ENCODE assay signal across 1 cellular context in the genomic region with DNA sequence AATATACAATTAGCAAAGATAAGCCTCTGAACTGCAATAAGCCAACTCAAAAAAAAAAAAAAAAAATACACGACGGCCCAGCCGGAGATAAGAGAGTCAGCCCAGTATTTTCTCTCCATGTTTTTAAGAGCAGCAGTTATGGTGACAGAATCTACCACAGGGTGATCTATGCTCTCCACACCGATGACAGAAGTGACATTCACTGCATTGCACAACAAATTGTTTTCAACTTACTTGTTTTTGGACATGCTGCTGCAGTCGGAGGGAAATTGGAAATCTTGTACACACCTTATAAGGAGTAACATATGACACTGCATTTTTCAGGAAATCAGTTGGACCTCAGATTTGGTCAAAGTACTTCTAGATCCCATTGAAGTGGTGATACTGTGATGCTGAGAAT.
TF ChIP-seq lines count a peak whose summit lies in the region.

No MANE protein-coding gene starts in this region.

TF ChIP-seq in HepG2, 621 proteins besides CTCF, POLR2A, EP300 and RAD21 (continued from another document and continues in another):
- TF ChIP-seq, protein P1, sequence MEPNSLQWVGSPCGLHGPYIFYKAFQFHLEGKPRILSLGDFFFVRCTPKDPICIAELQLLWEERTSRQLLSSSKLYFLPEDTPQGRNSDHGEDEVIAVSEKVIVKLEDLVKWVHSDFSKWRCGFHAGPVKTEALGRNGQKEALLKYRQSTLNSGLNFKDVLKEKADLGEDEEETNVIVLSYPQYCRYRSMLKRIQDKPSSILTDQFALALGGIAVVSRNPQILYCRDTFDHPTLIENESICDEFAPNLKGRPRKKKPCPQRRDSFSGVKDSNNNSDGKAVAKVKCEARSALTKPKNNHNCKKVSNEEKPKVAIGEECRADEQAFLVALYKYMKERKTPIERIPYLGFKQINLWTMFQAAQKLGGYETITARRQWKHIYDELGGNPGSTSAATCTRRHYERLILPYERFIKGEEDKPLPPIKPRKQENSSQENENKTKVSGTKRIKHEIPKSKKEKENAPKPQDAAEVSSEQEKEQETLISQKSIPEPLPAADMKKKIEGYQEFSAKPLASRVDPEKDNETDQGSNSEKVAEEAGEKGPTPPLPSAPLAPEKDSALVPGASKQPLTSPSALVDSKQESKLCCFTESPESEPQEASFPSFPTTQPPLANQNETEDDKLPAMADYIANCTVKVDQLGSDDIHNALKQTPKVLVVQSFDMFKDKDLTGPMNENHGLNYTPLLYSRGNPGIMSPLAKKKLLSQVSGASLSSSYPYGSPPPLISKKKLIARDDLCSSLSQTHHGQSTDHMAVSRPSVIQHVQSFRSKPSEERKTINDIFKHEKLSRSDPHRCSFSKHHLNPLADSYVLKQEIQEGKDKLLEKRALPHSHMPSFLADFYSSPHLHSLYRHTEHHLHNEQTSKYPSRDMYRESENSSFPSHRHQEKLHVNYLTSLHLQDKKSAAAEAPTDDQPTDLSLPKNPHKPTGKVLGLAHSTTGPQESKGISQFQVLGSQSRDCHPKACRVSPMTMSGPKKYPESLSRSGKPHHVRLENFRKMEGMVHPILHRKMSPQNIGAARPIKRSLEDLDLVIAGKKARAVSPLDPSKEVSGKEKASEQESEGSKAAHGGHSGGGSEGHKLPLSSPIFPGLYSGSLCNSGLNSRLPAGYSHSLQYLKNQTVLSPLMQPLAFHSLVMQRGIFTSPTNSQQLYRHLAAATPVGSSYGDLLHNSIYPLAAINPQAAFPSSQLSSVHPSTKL (CRISPR knock-in tag; IDR thresholded peaks at IDR 0.05), result peak; percentile 95
- TF ChIP-seq, protein P2, sequence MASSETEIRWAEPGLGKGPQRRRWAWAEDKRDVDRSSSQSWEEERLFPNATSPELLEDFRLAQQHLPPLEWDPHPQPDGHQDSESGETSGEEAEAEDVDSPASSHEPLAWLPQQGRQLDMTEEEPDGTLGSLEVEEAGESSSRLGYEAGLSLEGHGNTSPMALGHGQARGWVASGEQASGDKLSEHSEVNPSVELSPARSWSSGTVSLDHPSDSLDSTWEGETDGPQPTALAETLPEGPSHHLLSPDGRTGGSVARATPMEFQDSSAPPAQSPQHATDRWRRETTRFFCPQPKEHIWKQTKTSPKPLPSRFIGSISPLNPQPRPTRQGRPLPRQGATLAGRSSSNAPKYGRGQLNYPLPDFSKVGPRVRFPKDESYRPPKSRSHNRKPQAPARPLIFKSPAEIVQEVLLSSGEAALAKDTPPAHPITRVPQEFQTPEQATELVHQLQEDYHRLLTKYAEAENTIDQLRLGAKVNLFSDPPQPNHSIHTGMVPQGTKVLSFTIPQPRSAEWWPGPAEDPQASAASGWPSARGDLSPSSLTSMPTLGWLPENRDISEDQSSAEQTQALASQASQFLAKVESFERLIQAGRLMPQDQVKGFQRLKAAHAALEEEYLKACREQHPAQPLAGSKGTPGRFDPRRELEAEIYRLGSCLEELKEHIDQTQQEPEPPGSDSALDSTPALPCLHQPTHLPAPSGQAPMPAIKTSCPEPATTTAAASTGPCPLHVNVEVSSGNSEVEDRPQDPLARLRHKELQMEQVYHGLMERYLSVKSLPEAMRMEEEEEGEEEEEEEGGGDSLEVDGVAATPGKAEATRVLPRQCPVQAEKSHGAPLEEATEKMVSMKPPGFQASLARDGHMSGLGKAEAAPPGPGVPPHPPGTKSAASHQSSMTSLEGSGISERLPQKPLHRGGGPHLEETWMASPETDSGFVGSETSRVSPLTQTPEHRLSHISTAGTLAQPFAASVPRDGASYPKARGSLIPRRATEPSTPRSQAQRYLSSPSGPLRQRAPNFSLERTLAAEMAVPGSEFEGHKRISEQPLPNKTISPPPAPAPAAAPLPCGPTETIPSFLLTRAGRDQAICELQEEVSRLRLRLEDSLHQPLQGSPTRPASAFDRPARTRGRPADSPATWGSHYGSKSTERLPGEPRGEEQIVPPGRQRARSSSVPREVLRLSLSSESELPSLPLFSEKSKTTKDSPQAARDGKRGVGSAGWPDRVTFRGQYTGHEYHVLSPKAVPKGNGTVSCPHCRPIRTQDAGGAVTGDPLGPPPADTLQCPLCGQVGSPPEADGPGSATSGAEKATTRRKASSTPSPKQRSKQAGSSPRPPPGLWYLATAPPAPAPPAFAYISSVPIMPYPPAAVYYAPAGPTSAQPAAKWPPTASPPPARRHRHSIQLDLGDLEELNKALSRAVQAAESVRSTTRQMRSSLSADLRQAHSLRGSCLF (CRISPR knock-in tag; IDR thresholded peaks at IDR 0.05; ENCODE audit: borderline replicate concordance), result no peak
- TF ChIP-seq IKZF4 (CRISPR knock-in tag; IDR thresholded peaks at IDR 0.05; ENCODE audit: borderline replicate concordance, low read depth, not compliant biosample characterization), result no peak
- no peak for TF ChIP-seq GTF2F1 (IDR thresholded peaks at IDR 0.05; ENCODE audit: low read length)
- TF ChIP-seq, protein P3, sequence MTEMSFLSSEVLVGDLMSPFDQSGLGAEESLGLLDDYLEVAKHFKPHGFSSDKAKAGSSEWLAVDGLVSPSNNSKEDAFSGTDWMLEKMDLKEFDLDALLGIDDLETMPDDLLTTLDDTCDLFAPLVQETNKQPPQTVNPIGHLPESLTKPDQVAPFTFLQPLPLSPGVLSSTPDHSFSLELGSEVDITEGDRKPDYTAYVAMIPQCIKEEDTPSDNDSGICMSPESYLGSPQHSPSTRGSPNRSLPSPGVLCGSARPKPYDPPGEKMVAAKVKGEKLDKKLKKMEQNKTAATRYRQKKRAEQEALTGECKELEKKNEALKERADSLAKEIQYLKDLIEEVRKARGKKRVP (CRISPR knock-in tag; IDR thresholded peaks at IDR 0.05), result 0 out of 4 replicates have a peak, but pooled peaks of 1 of the 2 experiments have one; percentile 42
- TF ChIP-seq, protein P4, sequence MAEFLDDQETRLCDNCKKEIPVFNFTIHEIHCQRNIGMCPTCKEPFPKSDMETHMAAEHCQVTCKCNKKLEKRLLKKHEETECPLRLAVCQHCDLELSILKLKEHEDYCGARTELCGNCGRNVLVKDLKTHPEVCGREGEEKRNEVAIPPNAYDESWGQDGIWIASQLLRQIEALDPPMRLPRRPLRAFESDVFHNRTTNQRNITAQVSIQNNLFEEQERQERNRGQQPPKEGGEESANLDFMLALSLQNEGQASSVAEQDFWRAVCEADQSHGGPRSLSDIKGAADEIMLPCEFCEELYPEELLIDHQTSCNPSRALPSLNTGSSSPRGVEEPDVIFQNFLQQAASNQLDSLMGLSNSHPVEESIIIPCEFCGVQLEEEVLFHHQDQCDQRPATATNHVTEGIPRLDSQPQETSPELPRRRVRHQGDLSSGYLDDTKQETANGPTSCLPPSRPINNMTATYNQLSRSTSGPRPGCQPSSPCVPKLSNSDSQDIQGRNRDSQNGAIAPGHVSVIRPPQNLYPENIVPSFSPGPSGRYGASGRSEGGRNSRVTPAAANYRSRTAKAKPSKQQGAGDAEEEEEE (CRISPR knock-in tag; IDR thresholded peaks at IDR 0.05; ENCODE audit: borderline replicate concordance), result no peak
- peak; percentile 47; the same call in 1 of the 2 replicates for TF ChIP-seq DPF2 (CRISPR knock-in tag; IDR thresholded peaks at IDR 0.05; ENCODE audit: borderline replicate concordance, low read depth)
- TF ChIP-seq ZNF883 (CRISPR knock-in tag; IDR thresholded peaks at IDR 0.05; ENCODE audit: not compliant biosample characterization), result no peak
- TF ChIP-seq ZFP37 (CRISPR knock-in tag; IDR thresholded peaks at IDR 0.05; ENCODE audit: borderline replicate concordance), result no peak
- peak; percentile 77 for TF ChIP-seq RARA (CRISPR knock-in tag; IDR thresholded peaks at IDR 0.05)
- no peak for TF ChIP-seq ZNF713 (CRISPR knock-in tag; IDR thresholded peaks at IDR 0.05)
- TF ChIP-seq CENPT (CRISPR knock-in tag; IDR thresholded peaks at IDR 0.05; ENCODE audit: low read depth), result no peak
- TF ChIP-seq RNF2 (conservative IDR thresholded peaks at IDR 0.05; ENCODE audit: low read depth), result no peak
- peak; percentile 26 for TF ChIP-seq SKI (IDR thresholded peaks at IDR 0.05; ENCODE audit: partially characterized antibody)
- TF ChIP-seq, protein P5, sequence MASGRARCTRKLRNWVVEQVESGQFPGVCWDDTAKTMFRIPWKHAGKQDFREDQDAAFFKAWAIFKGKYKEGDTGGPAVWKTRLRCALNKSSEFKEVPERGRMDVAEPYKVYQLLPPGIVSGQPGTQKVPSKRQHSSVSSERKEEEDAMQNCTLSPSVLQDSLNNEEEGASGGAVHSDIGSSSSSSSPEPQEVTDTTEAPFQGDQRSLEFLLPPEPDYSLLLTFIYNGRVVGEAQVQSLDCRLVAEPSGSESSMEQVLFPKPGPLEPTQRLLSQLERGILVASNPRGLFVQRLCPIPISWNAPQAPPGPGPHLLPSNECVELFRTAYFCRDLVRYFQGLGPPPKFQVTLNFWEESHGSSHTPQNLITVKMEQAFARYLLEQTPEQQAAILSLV (CRISPR knock-in tag; IDR thresholded peaks at IDR 0.05; ENCODE audit: borderline replicate concordance), result no peak
- TF ChIP-seq, protein P6, sequence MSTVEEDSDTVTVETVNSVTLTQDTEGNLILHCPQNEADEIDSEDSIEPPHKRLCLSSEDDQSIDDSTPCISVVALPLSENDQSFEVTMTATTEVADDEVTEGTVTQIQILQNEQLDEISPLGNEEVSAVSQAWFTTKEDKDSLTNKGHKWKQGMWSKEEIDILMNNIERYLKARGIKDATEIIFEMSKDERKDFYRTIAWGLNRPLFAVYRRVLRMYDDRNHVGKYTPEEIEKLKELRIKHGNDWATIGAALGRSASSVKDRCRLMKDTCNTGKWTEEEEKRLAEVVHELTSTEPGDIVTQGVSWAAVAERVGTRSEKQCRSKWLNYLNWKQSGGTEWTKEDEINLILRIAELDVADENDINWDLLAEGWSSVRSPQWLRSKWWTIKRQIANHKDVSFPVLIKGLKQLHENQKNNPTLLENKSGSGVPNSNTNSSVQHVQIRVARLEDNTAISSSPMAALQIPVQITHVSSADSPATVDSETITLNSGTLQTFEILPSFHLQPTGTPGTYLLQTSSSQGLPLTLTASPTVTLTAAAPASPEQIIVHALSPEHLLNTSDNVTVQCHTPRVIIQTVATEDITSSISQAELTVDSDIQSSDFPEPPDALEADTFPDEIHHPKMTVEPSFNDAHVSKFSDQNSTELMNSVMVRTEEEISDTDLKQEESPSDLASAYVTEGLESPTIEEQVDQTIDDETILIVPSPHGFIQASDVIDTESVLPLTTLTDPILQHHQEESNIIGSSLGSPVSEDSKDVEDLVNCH (CRISPR knock-in tag; IDR thresholded peaks at IDR 0.05), result no peak
- no peak for TF ChIP-seq SP2 (CRISPR knock-in tag; IDR thresholded peaks at IDR 0.05)
- no peak for TF ChIP-seq CBX2 (IDR thresholded peaks at IDR 0.05; ENCODE audit: low read depth, low read length)
- TF ChIP-seq CBX2 (CRISPR knock-in tag; IDR thresholded peaks at IDR 0.05; ENCODE audit: low read depth), result no peak
- no peak for TF ChIP-seq EEA1 (CRISPR knock-in tag; IDR thresholded peaks at IDR 0.05; ENCODE audit: borderline replicate concordance)
- TF ChIP-seq SMAD1 (CRISPR knock-in tag; IDR thresholded peaks at IDR 0.05; ENCODE audit: borderline replicate concordance, low read depth), result no peak
- TF ChIP-seq ZNF546 (CRISPR knock-in tag; conservative IDR thresholded peaks at IDR 0.05), result no peak
- TF ChIP-seq, protein P7, sequence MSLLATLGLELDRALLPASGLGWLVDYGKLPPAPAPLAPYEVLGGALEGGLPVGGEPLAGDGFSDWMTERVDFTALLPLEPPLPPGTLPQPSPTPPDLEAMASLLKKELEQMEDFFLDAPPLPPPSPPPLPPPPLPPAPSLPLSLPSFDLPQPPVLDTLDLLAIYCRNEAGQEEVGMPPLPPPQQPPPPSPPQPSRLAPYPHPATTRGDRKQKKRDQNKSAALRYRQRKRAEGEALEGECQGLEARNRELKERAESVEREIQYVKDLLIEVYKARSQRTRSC (CRISPR knock-in tag; IDR thresholded peaks at IDR 0.05; ENCODE audit: low read depth), result no peak
- TF ChIP-seq, protein P8, sequence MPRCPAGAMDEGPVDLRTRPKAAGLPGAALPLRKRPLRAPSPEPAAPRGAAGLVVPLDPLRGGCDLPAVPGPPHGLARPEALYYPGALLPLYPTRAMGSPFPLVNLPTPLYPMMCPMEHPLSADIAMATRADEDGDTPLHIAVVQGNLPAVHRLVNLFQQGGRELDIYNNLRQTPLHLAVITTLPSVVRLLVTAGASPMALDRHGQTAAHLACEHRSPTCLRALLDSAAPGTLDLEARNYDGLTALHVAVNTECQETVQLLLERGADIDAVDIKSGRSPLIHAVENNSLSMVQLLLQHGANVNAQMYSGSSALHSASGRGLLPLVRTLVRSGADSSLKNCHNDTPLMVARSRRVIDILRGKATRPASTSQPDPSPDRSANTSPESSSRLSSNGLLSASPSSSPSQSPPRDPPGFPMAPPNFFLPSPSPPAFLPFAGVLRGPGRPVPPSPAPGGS (CRISPR knock-in tag; IDR thresholded peaks at IDR 0.05), result no peak
- TF ChIP-seq KAT2B (IDR thresholded peaks at IDR 0.05; ENCODE audit: borderline replicate concordance, low read depth, low read length), result no peak
- no peak for TF ChIP-seq ZNF75D (CRISPR knock-in tag; IDR thresholded peaks at IDR 0.05; ENCODE audit: borderline replicate concordance)
- peak; percentile 73; the same call in 1 of the 2 replicates for TF ChIP-seq SNAPC2 (CRISPR knock-in tag; IDR thresholded peaks at IDR 0.05)
- peak; percentile 70 for TF ChIP-seq HOXA3 (CRISPR knock-in tag; IDR thresholded peaks at IDR 0.05)
- TF ChIP-seq CCAR2 (optimal IDR thresholded peaks at IDR 0.05; ENCODE audit: low read depth, low read length), result peak; percentile 32
- no peak for TF ChIP-seq TRIM24 (CRISPR knock-in tag; IDR thresholded peaks at IDR 0.05)
- TF ChIP-seq, protein P9, sequence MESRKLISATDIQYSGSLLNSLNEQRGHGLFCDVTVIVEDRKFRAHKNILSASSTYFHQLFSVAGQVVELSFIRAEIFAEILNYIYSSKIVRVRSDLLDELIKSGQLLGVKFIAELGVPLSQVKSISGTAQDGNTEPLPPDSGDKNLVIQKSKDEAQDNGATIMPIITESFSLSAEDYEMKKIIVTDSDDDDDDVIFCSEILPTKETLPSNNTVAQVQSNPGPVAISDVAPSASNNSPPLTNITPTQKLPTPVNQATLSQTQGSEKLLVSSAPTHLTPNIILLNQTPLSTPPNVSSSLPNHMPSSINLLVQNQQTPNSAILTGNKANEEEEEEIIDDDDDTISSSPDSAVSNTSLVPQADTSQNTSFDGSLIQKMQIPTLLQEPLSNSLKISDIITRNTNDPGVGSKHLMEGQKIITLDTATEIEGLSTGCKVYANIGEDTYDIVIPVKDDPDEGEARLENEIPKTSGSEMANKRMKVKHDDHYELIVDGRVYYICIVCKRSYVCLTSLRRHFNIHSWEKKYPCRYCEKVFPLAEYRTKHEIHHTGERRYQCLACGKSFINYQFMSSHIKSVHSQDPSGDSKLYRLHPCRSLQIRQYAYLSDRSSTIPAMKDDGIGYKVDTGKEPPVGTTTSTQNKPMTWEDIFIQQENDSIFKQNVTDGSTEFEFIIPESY (CRISPR knock-in tag; IDR thresholded peaks at IDR 0.05), result no peak
- TF ChIP-seq ZNF180 (CRISPR knock-in tag; IDR thresholded peaks at IDR 0.05; ENCODE audit: borderline replicate concordance, low read depth), result no peak
- TF ChIP-seq, protein P10, sequence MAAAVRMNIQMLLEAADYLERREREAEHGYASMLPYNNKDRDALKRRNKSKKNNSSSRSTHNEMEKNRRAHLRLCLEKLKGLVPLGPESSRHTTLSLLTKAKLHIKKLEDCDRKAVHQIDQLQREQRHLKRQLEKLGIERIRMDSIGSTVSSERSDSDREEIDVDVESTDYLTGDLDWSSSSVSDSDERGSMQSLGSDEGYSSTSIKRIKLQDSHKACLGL (CRISPR knock-in tag; IDR thresholded peaks at IDR 0.05), result no peak
- TF ChIP-seq GATA4 (IDR thresholded peaks at IDR 0.05; ENCODE audit: borderline replicate concordance, low read depth), result peak; percentile 69; the same call in 1 of the 2 replicates
- no peak for TF ChIP-seq BRD4 (CRISPR knock-in tag; IDR thresholded peaks at IDR 0.05)
- no peak for TF ChIP-seq ZNF33A (CRISPR knock-in tag; IDR thresholded peaks at IDR 0.05; ENCODE audit: borderline replicate concordance)
- TF ChIP-seq, protein P11, sequence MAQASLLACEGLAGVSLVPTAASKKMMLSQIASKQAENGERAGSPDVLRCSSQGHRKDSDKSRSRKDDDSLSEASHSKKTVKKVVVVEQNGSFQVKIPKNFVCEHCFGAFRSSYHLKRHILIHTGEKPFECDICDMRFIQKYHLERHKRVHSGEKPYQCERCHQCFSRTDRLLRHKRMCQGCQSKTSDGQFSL (CRISPR knock-in tag; IDR thresholded peaks at IDR 0.05), result no peak
- no peak for TF ChIP-seq MTA3 (CRISPR knock-in tag; IDR thresholded peaks at IDR 0.05)
- no peak for TF ChIP-seq ARHGAP35 (CRISPR knock-in tag; IDR thresholded peaks at IDR 0.05; ENCODE audit: borderline replicate concordance)
